In the genomic region with DNA sequence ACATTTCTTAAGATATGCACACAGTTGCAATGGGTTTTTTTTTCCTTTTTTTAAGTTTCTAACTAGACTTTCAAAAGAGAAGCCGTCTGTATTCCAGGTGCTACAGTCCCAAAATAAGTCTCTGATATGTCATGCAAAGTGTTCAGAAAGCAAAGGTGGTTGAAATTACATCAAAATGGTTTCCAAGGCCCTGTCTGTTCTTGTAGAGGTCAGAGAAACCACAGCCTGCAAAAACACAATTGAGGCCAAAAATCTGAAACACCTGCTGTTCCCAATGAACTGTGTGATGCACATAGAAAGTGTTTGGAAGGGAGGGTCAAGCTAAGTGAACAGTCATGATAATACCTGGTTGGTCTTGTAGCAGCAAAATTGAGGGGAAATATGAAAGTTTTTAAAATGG, we compare ENCODE assay signal across 1 cellular context.
TF ChIP-seq lines count a peak whose summit lies in the region.

No MANE protein-coding gene starts in this region.

TF ChIP-seq in GM12878, 131 proteins besides CTCF, POLR2A, EP300 and RAD21 (continued from another document):
- TF ChIP-seq, protein P1, sequence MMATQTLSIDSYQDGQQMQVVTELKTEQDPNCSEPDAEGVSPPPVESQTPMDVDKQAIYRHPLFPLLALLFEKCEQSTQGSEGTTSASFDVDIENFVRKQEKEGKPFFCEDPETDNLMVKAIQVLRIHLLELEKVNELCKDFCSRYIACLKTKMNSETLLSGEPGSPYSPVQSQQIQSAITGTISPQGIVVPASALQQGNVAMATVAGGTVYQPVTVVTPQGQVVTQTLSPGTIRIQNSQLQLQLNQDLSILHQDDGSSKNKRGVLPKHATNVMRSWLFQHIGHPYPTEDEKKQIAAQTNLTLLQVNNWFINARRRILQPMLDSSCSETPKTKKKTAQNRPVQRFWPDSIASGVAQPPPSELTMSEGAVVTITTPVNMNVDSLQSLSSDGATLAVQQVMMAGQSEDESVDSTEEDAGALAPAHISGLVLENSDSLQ (IDR thresholded peaks at IDR 0.05) = no peak
